ENCODE assay signal across 14 cellular contexts in genomic region chr10:102668312-102669110, GRCh38. TPM values are rescaled to one million over a fixed set of nuclear protein-coding genes. Genes with fewer than 3 reads are reported as not detected.
A peak's percentile ranks its signal among the peaks of the same experiment; 100 is the strongest.
DNase-seq lines count a peak whose midpoint lies in the region; ATAC-seq, FAIRE-seq and TF ChIP-seq lines count a peak whose summit lies in the region.
"Had no signal": no experiment of that assay in that cellular context is flagged by ENCODE, and none has a peak within 500 bp of the region (broad histone marks: within the 10 kb centered on the region; RNA-seq: fewer than 3 reads in every experiment).

No MANE protein-coding gene starts in this region.

- H3K79me1 ChIP-seq in neuronal stem cell (ENCODE audit: low read depth, low read length) = peaks cover 2% of the 10 kb centered on the region

- peaks cover 5% of the 10 kb centered on the region for H3K4me1 Mint-ChIP-seq in progenitor cell of endocrine pancreas (ENCODE audit: low read depth)

- ATAC-seq in HepG2 = no peak
- no peak for ATAC-seq in right lobe of liver
- ATAC-seq in upper lobe of left lung (ENCODE audit: low FRiP score in 2 of 2) = peak in 1 of 2 donors; percentile 9
- ATAC-seq in HG03432 (IDR thresholded peaks at IDR 0.05; ENCODE audit: unreplicated experiment) = no peak

- H3K27me3 ChIP-seq in HepG2 (ENCODE audit: control insufficient read depth in 1 of 2, insufficient read depth in 2 of 2, low read length in 2 of 2) (no peaks in the 10 kb centered on the region), right lobe of liver (no peaks in the 10 kb centered on the region), neuronal stem cell (ENCODE audit: control insufficient read depth in 3 of 3, insufficient read depth in 3 of 3, low read depth in 1 of 3, low read length in 3 of 3) (no peaks in the 10 kb centered on the region), upper lobe of left lung (no peaks in the 10 kb centered on the region)
- H3K27me3 ChIP-seq: adrenal gland, spleen had no signal

- no peak overlapping the region for H3K9ac ChIP-seq in HepG2 (ENCODE audit: insufficient read depth, low read depth, low read length)
- H3K9ac ChIP-seq in neuronal stem cell (ENCODE audit: low read depth, low read length, poor library complexity) = peak overlapping the region; percentile 68
- H3K9ac ChIP-seq: KMS-11 had no signal

- intact Hi-C loops in HepG2 (cut with micrococcal nuclease; ENCODE audit: unreplicated experiment) = no loop called here
- intact Hi-C loops in right lobe of liver (cut with DNase I) = no loop called here

- peak overlapping the region; percentile 61 for H3K14ac ChIP-seq in neuronal stem cell (ENCODE audit: low read length)

- DNase-seq in HepG2 (ENCODE audit: low spot score) (no peak), right lobe of liver (no peak), coronary artery (ENCODE audit: low spot score) (no peak), neuronal stem cell (ENCODE audit: low spot score) (no peak), upper lobe of left lung (peak in 1 of 2 donors; percentile 41), nucleus accumbens (lab: John Stamatoyannopoulos, UW) (no peak), progenitor cell of endocrine pancreas (ENCODE audit: low spot score, unreplicated experiment) (no peak)
- DNase-seq: effector memory CD4-positive, alpha-beta T cell had no signal

- H3K23ac ChIP-seq in neuronal stem cell (ENCODE audit: low read depth, low read length, poor library complexity) = peak overlapping the region; percentile 27

- peak overlapping the region; percentile 72 for H3K18ac ChIP-seq in neuronal stem cell (ENCODE audit: low read length)

- H3K36me3 Mint-ChIP-seq in progenitor cell of endocrine pancreas (ENCODE audit: insufficient read depth) = no peaks in the 10 kb centered on the region

- no peak for FAIRE-seq in HepG2 (lab: Jason Lieb, UNC)
- FAIRE-seq: GM18507 had no signal

- H4K8ac ChIP-seq in neuronal stem cell (ENCODE audit: low read depth, low read length) = no peak overlapping the region

- no peak overlapping the region for H4K91ac ChIP-seq in neuronal stem cell (ENCODE audit: low read depth, low read length, poor library complexity)

- TF ChIP-seq POLR2A in HepG2 (IDR thresholded peaks at IDR 0.05; ENCODE audit: insufficient read depth in 1 of 2, low read depth in 2 of 2, low read length in 2 of 2) = no peak
- TF ChIP-seq POLR2A in right lobe of liver (IDR thresholded peaks at IDR 0.05) = no peak
- no peak for TF ChIP-seq POLR2A in upper lobe of left lung (IDR thresholded peaks at IDR 0.05)

- H3K36me3 ChIP-seq in HepG2 (replicated peaks in 1 of 2; ENCODE audit: control insufficient read depth in 1 of 2, insufficient read depth in 2 of 2, low read length in 2 of 2) (no peaks in the 10 kb centered on the region), right lobe of liver (no peaks in the 10 kb centered on the region), neuronal stem cell (replicated peaks in 1 of 2; ENCODE audit: control insufficient read depth in 2 of 2, insufficient read depth in 2 of 2, low read length in 2 of 2) (no peaks in the 10 kb centered on the region), upper lobe of left lung (no peaks in the 10 kb centered on the region)
- H3K36me3 ChIP-seq: adrenal gland, spleen had no signal

- H3K79me2 ChIP-seq in HepG2 (ENCODE audit: insufficient read depth, low read length) = no peaks in the 10 kb centered on the region

- peak overlapping the region in 1 of 3 experiments; percentile 62; a peak in 1 of 6 replicates for H3K4me3 ChIP-seq in HepG2 (replicated peaks in 1 of 3; ENCODE audit: insufficient read depth in 1 of 3, low read depth in 2 of 3, low read length in 3 of 3)
- no peak overlapping the region for H3K4me3 ChIP-seq in right lobe of liver
- H3K4me3 ChIP-seq in coronary artery = no peak overlapping the region
- H3K4me3 ChIP-seq in neuronal stem cell (ENCODE audit: low read length in 2 of 2) = no peak overlapping the region
- no peak overlapping the region for H3K4me3 ChIP-seq in upper lobe of left lung
- H3K4me3 ChIP-seq: adrenal gland, spleen had no signal

- H3K4me1 ChIP-seq in HepG2 (ENCODE audit: insufficient read depth, low read length) = peaks cover 98% of the 10 kb centered on the region
- H3K4me1 ChIP-seq in right lobe of liver = no peaks in the 10 kb centered on the region
- peaks cover 18 to 50% of the 10 kb centered on the region in 2 donors for H3K4me1 ChIP-seq in neuronal stem cell (ENCODE audit: control insufficient read depth in 2 of 2, insufficient read depth in 1 of 2, low read depth in 1 of 2, low read length in 2 of 2)
- H3K4me1 ChIP-seq in upper lobe of left lung = peaks cover 28 to 45% (median 43%) of the 10 kb centered on the region in 4 donors

- CTCF ChIA-PET in HepG2 (lab: Yijun Ruan, JAX; ENCODE audit: low intra/inter-chr PET ratio, low total read pairs) = no interaction called here

- no peak overlapping the region for H3K4ac ChIP-seq in neuronal stem cell (ENCODE audit: low read length)

- H3K27ac ChIP-seq in HepG2 (ENCODE audit: extremely low read length, insufficient read depth, low read length) (no peak overlapping the region), right lobe of liver (no peak overlapping the region), coronary artery (peak overlapping the region; percentile 34 to 86), neuronal stem cell (replicated peaks; ENCODE audit: low read length) (no peak overlapping the region), upper lobe of left lung (peak overlapping the region; percentile 69 to 80 (median 76))
- H3K27ac ChIP-seq: KMS-11 had no signal

- no peak for TF ChIP-seq CTCF in HepG2 (CRISPR knock-in tag; IDR thresholded peaks at IDR 0.05)
- TF ChIP-seq CTCF in right lobe of liver (IDR thresholded peaks at IDR 0.05) = no peak
- TF ChIP-seq CTCF in coronary artery (IDR thresholded peaks at IDR 0.05) = no peak
- no peak for TF ChIP-seq CTCF in upper lobe of left lung (IDR thresholded peaks at IDR 0.05)
- no peak for TF ChIP-seq CTCF in progenitor cell of endocrine pancreas (IDR thresholded peaks at IDR 0.05; ENCODE audit: unreplicated experiment)

- no peak overlapping the region for H2BK120ac ChIP-seq in neuronal stem cell (ENCODE audit: low read depth, low read length)

- H2BK12ac ChIP-seq in neuronal stem cell (ENCODE audit: low read length) = no peak overlapping the region

- no peak overlapping the region for H2AFZ ChIP-seq in HepG2 (ENCODE audit: low read length)
- no peak overlapping the region for H2AFZ ChIP-seq in neuronal stem cell (ENCODE audit: low read length)

- in situ Hi-C loops in HepG2 (cut with HindIII; ENCODE audit: extremely low pct_ligation_motif_present, low pct_unique_long_range_greater_than_20kb) = no loop called here

- no TSS peak for BruUV-seq in HepG2 (replicated peaks; lab: Mats Ljungman, UMichigan)

- H3K9me3 Mint-ChIP-seq in progenitor cell of endocrine pancreas (ENCODE audit: low read depth) = no peaks in the 10 kb centered on the region

- H3K27ac Mint-ChIP-seq in progenitor cell of endocrine pancreas = no peak overlapping the region
- H3K27ac Mint-ChIP-seq: B cell had no signal

- peaks cover 3% of the 10 kb centered on the region for H3K27me3 Mint-ChIP-seq in progenitor cell of endocrine pancreas
- H3K27me3 Mint-ChIP-seq: B cell had no signal

- peak overlapping the region; percentile 3 for H2AK5ac ChIP-seq in neuronal stem cell (ENCODE audit: low read depth, low read length)

- H2BK15ac ChIP-seq in neuronal stem cell (ENCODE audit: low read length) = no peak overlapping the region

- TF ChIP-seq EP300 in HepG2 (IDR thresholded peaks at IDR 0.05; ENCODE audit: low read depth in 2 of 2, low read length in 2 of 2) (no peak), HepG2 (CRISPR knock-in tag; IDR thresholded peaks at IDR 0.05; ENCODE audit: borderline replicate concordance) (no peak), upper lobe of left lung (IDR thresholded peaks at IDR 0.05) (no peak)

- H3K4me2 ChIP-seq in HepG2 (ENCODE audit: low read depth, low read length) = peak overlapping the region; percentile 88; the same call in 1 of the 2 replicates
- H3K4me2 ChIP-seq in neuronal stem cell (ENCODE audit: insufficient read depth, low read length, poor library complexity, severe bottlenecking) = no peak overlapping the region
- H3K4me2 ChIP-seq: KMS-11 had no signal

- no peaks in the 10 kb centered on the region for H4K20me1 ChIP-seq in HepG2 (ENCODE audit: insufficient read depth, low read length)

- TF ChIP-seq RAD21 in HepG2 (CRISPR knock-in tag; IDR thresholded peaks at IDR 0.05) = no peak

- POLR2A ChIA-PET in HepG2 (lab: Yijun Ruan, JAX) = interaction anchor here (1.3 to 2.3 kb wide), 3 partner anchors 10 to 26 kb away, joined by 3 to 17 read pairs (median 10); partner anchors contain the start of gene TRIM8

- WGBS in HepG2 (ENCODE audit: low lambda C conversion rate) = 62% methylated on average over 9 of the region's 10 CpGs
- 91% methylated on average over 4 of the region's 10 CpGs for WGBS in right lobe of liver (ENCODE audit: insufficient coverage, low coverage, low lambda C conversion rate, missing lambda C conversion rate)
- no CpG with 5 or more reads among the region's 10 CpGs for WGBS in neuronal stem cell (ENCODE audit: extremely low coverage in 2 of 2, insufficient read length in 2 of 2, insufficient replicate concordance in 1 of 2), 2 donors
- 71 to 81% methylated on average over 9 to 10 of the region's 10 CpGs for WGBS in upper lobe of left lung, 2 donors

- H3K4me3 Mint-ChIP-seq in progenitor cell of endocrine pancreas (ENCODE audit: low read depth) = no peak overlapping the region
- H3K4me3 Mint-ChIP-seq: B cell had no signal

- H3K9me3 ChIP-seq in HepG2 (ENCODE audit: low read length) = no peaks in the 10 kb centered on the region
- H3K9me3 ChIP-seq in right lobe of liver = no peaks in the 10 kb centered on the region
- no peaks in the 10 kb centered on the region for H3K9me3 ChIP-seq in neuronal stem cell (replicated peaks in 1 of 2; ENCODE audit: control insufficient read depth in 2 of 2, insufficient read depth in 1 of 2, low read depth in 1 of 2, low read length in 2 of 2)
- no peaks in the 10 kb centered on the region for H3K9me3 ChIP-seq in upper lobe of left lung
- H3K9me3 ChIP-seq: adrenal gland, spleen had no signal

- no peak overlapping the region for H2BK5ac ChIP-seq in neuronal stem cell (ENCODE audit: low read length)

RNA-seq across cellular contexts. Expression of gene TRIM8, which starts 24.2 kb away (rescaled TPM):
- total RNA-seq in HepG2 (2016; rRNA removed; fragmentation: Illumina TruSeq; extraction: Trizol) = 38.9 and 39.8 TPM in 2 replicates
- 13.4 and 13.6 TPM in 2 replicates for total RNA-seq in HepG2 (2016; cell fraction: cytosol; rRNA removed; fragmentation: Illumina TruSeq; extraction: Trizol; ENCODE audit: low read depth)
- 33.2 and 39.7 TPM in 2 replicates for total RNA-seq in HepG2 (2016; cell fraction: insoluble cytoplasmic fraction; rRNA removed; fragmentation: Illumina TruSeq; extraction: Trizol)
- 49.9 and 53.6 TPM in 2 replicates for total RNA-seq in HepG2 (2016; cell fraction: membrane; rRNA removed; fragmentation: Illumina TruSeq; extraction: Trizol)
- total RNA-seq in HepG2 (2016; cell fraction: nucleus; rRNA removed; fragmentation: Illumina TruSeq; extraction: Trizol) = 21.9 and 30.8 TPM in 2 replicates
- polyA plus RNA-seq in HepG2 (2011; rRNA removed) = 66.5 and 84.1 TPM in 2 replicates
- 62.9 and 70.1 TPM in 2 replicates for polyA plus RNA-seq in HepG2 (2011; cell fraction: cytosol; rRNA removed)
- 86.9 and 92.0 TPM in 2 replicates for polyA plus RNA-seq in HepG2 (2011; cell fraction: nucleus; rRNA removed)
- polyA plus RNA-seq in HepG2 (2012) = 98.0 and 117 TPM in 2 replicates
- 18.4 and 21.2 TPM in 2 replicates for polyA plus RNA-seq in HepG2 (2016; cell fraction: cytosol; fragmentation: Illumina TruSeq; extraction: Trizol; ENCODE audit: low read depth)
- 51.6 and 70.7 TPM in 2 replicates for polyA plus RNA-seq in HepG2 (2016; cell fraction: insoluble cytoplasmic fraction; fragmentation: Illumina TruSeq; extraction: Trizol; ENCODE audit: low read depth)
- polyA plus RNA-seq in HepG2 (2016; cell fraction: membrane; fragmentation: Illumina TruSeq; extraction: Trizol; ENCODE audit: low read depth) = 57.9 and 63.0 TPM in 2 replicates
- 63.9 and 73.5 TPM in 2 replicates for polyA plus RNA-seq in HepG2 (2016; cell fraction: nucleus; fragmentation: Illumina TruSeq; extraction: Trizol; ENCODE audit: insufficient read depth, low read depth)
- 23.8 and 82.1 TPM in 2 replicates for polyA minus RNA-seq in HepG2 (2011; rRNA and poly(A)+ RNA removed; ENCODE audit: low replicate concordance)
- 41.1 and 48.2 TPM in 2 replicates for polyA minus RNA-seq in HepG2 (2011; cell fraction: cytosol; rRNA and poly(A)+ RNA removed)
- polyA minus RNA-seq in HepG2 (2011; cell fraction: nucleus; rRNA and poly(A)+ RNA removed) = 36.6 and 46.0 TPM in 2 replicates
- total RNA-seq in right lobe of liver = 10 to 100 TPM; 34.7 to 99.8 (median 41.2) TPM
- polyA plus RNA-seq in neuronal stem cell (2013, experiment 1 of 2) = 33.0 TPM
- 34.2 TPM for polyA plus RNA-seq in neuronal stem cell (2013, experiment 2 of 2)
- 100 to 1,000 TPM; 162 to 279 (median 177) TPM for total RNA-seq in upper lobe of left lung
- 66.1 and 69.1 TPM in 2 replicates for total RNA-seq in progenitor cell of endocrine pancreas

RNA-seq across cellular contexts. Expression of gene ARL3, which starts 45.7 kb away (rescaled TPM):
- 6.6 and 10.0 TPM in 2 replicates for total RNA-seq in HepG2 (2016; rRNA removed; fragmentation: Illumina TruSeq; extraction: Trizol)
- 2.5 and 2.7 TPM in 2 replicates for total RNA-seq in HepG2 (2016; cell fraction: cytosol; rRNA removed; fragmentation: Illumina TruSeq; extraction: Trizol; ENCODE audit: low read depth)
- total RNA-seq in HepG2 (2016; cell fraction: insoluble cytoplasmic fraction; rRNA removed; fragmentation: Illumina TruSeq; extraction: Trizol) = 6.6 and 10.2 TPM in 2 replicates
- 3.3 and 3.5 TPM in 2 replicates for total RNA-seq in HepG2 (2016; cell fraction: membrane; rRNA removed; fragmentation: Illumina TruSeq; extraction: Trizol)
- 2.8 and 3.0 TPM in 2 replicates for total RNA-seq in HepG2 (2016; cell fraction: nucleus; rRNA removed; fragmentation: Illumina TruSeq; extraction: Trizol)
- 3.9 and 5.2 TPM in 2 replicates for polyA plus RNA-seq in HepG2 (2011; rRNA removed)
- polyA plus RNA-seq in HepG2 (2011; cell fraction: cytosol; rRNA removed) = 2.9 and 3.4 TPM in 2 replicates
- 1.2 and 1.4 TPM in 2 replicates for polyA plus RNA-seq in HepG2 (2011; cell fraction: nucleus; rRNA removed)
- 5.8 TPM in 2 replicates for polyA plus RNA-seq in HepG2 (2012)
- polyA plus RNA-seq in HepG2 (2016; cell fraction: cytosol; fragmentation: Illumina TruSeq; extraction: Trizol; ENCODE audit: low read depth) = 3.3 and 3.9 TPM in 2 replicates
- 10.6 and 12.6 TPM in 2 replicates for polyA plus RNA-seq in HepG2 (2016; cell fraction: insoluble cytoplasmic fraction; fragmentation: Illumina TruSeq; extraction: Trizol; ENCODE audit: low read depth)
- polyA plus RNA-seq in HepG2 (2016; cell fraction: membrane; fragmentation: Illumina TruSeq; extraction: Trizol; ENCODE audit: low read depth) = 2.9 and 3.5 TPM in 2 replicates
- polyA plus RNA-seq in HepG2 (2016; cell fraction: nucleus; fragmentation: Illumina TruSeq; extraction: Trizol; ENCODE audit: insufficient read depth, low read depth) = 4.1 and 5.5 TPM in 2 replicates
- polyA minus RNA-seq in HepG2 (2011; rRNA and poly(A)+ RNA removed; ENCODE audit: low replicate concordance) = 0.94 and 3.1 TPM in 2 replicates
- polyA minus RNA-seq in HepG2 (2011; cell fraction: cytosol; rRNA and poly(A)+ RNA removed) = 1.3 and 1.5 TPM in 2 replicates
- 1.4 and 1.7 TPM in 2 replicates for polyA minus RNA-seq in HepG2 (2011; cell fraction: nucleus; rRNA and poly(A)+ RNA removed)
- total RNA-seq in right lobe of liver = 1 to 10 TPM; 1.1 to 3.3 (median 2.3) TPM
- polyA plus RNA-seq in neuronal stem cell (2013, experiment 1 of 2) = 51.4 TPM
- 52.4 TPM for polyA plus RNA-seq in neuronal stem cell (2013, experiment 2 of 2)
- 1 to 10 TPM; 4.6 to 7.9 (median 6.4) TPM for total RNA-seq in upper lobe of left lung
- total RNA-seq in progenitor cell of endocrine pancreas = 24.9 and 25.0 TPM in 2 replicates

RNA-seq across cellular contexts. Expression of gene SFXN2, which starts 45.9 kb away (rescaled TPM):
- total RNA-seq in HepG2 (2016; rRNA removed; fragmentation: Illumina TruSeq; extraction: Trizol) (20.6 and 21.1 TPM in 2 replicates), right lobe of liver (10 to 100 TPM in 4 of 6 experiments, 1 to 10 TPM in 2; 7.1 to 29.7 (median 16.5) TPM), upper lobe of left lung (10 to 100 TPM in 2 of 6 donors, 1 to 10 TPM in 4; 3.9 to 28.3 (median 8.0) TPM), progenitor cell of endocrine pancreas (33.9 and 34.2 TPM in 2 replicates)
- 3.3 and 5.4 TPM in 2 replicates for total RNA-seq in HepG2 (2016; cell fraction: cytosol; rRNA removed; fragmentation: Illumina TruSeq; extraction: Trizol; ENCODE audit: low read depth)
- 20.6 and 21.4 TPM in 2 replicates for total RNA-seq in HepG2 (2016; cell fraction: insoluble cytoplasmic fraction; rRNA removed; fragmentation: Illumina TruSeq; extraction: Trizol)
- total RNA-seq in HepG2 (2016; cell fraction: membrane; rRNA removed; fragmentation: Illumina TruSeq; extraction: Trizol) = 11.4 and 11.6 TPM in 2 replicates
- 28.0 and 31.8 TPM in 2 replicates for total RNA-seq in HepG2 (2016; cell fraction: nucleus; rRNA removed; fragmentation: Illumina TruSeq; extraction: Trizol)
- polyA plus RNA-seq in HepG2 (2011; rRNA removed) = 12.8 and 13.2 TPM in 2 replicates
- 5.4 and 6.9 TPM in 2 replicates for polyA plus RNA-seq in HepG2 (2011; cell fraction: cytosol; rRNA removed)
- 22.9 and 27.4 TPM in 2 replicates for polyA plus RNA-seq in HepG2 (2011; cell fraction: nucleus; rRNA removed)
- polyA plus RNA-seq in HepG2 (2012) = 3.6 and 9.3 TPM in 2 replicates
- polyA plus RNA-seq in HepG2 (2016; cell fraction: cytosol; fragmentation: Illumina TruSeq; extraction: Trizol; ENCODE audit: low read depth) = 3.8 and 4.0 TPM in 2 replicates
- 19.3 and 19.8 TPM in 2 replicates for polyA plus RNA-seq in HepG2 (2016; cell fraction: insoluble cytoplasmic fraction; fragmentation: Illumina TruSeq; extraction: Trizol; ENCODE audit: low read depth)
- polyA plus RNA-seq in HepG2 (2016; cell fraction: membrane; fragmentation: Illumina TruSeq; extraction: Trizol; ENCODE audit: low read depth) = 7.4 and 7.7 TPM in 2 replicates
- polyA plus RNA-seq in HepG2 (2016; cell fraction: nucleus; fragmentation: Illumina TruSeq; extraction: Trizol; ENCODE audit: insufficient read depth, low read depth) = 35.9 and 39.3 TPM in 2 replicates
- polyA minus RNA-seq in HepG2 (2011; rRNA and poly(A)+ RNA removed; ENCODE audit: low replicate concordance) = 40.1 and 60.7 TPM in 2 replicates
- polyA minus RNA-seq in HepG2 (2011; cell fraction: cytosol; rRNA and poly(A)+ RNA removed) = 4.2 and 4.6 TPM in 2 replicates
- polyA minus RNA-seq in HepG2 (2011; cell fraction: nucleus; rRNA and poly(A)+ RNA removed) = 22.6 and 30.6 TPM in 2 replicates
- 3.9 TPM for polyA plus RNA-seq in neuronal stem cell (2013, experiment 1 of 2)
- 4.0 TPM for polyA plus RNA-seq in neuronal stem cell (2013, experiment 2 of 2)

Comparison
In these comparisons a context has a peak if more than half of its experiments do, and no peak if none do; other contexts are left out.
1. H3K27ac ChIP-seq: peak in coronary artery (2 of 2) and upper lobe of left lung (4 of 4); none in HepG2 (single experiment), right lobe of liver (0 of 3) and neuronal stem cell (single experiment).